29 cellular contexts compared by ENCODE assay signal in the genomic region with DNA sequence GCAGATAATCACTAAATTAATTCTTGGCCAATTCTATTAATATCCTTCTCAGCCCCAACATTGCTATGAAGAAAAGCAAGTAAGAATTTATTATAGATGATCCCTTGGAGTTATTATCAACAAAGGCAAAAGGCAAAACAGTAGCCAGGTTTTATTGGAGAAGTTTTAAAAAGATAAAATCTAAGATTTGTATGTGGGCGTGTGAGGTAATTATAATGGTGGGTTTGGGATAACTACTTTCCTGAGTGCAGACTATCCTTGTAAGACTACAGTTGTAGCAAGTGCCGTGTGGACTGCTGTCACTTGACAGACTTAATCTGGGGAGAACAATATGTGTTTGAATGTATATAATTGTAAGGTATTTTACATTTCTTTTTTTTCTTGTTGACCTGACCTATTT. TPM values are rescaled to one million over a fixed set of nuclear protein-coding genes. Genes with fewer than 3 reads are reported as not detected.
"Had no signal": no experiment of that assay in that cellular context is flagged by ENCODE, and none has a peak within 500 bp of the region (broad histone marks: within the 10 kb centered on the region; RNA-seq: fewer than 3 reads in every experiment).

No MANE protein-coding gene starts in this region.

- H3K4me1 Mint-ChIP-seq: endodermal cell had no signal

- H3K27ac Mint-ChIP-seq: dendritic cell treated with granulocyte-macrophage colony-stimulating factor and Interleukin-4, amounts not matched to agents 40 ng/mL and 50 ng/mL, for 4 days; effector memory CD8-positive, alpha-beta T cell; endodermal cell; naive thymus-derived CD4-positive, alpha-beta T cell had no signal

- H3K4me3 Mint-ChIP-seq: dendritic cell treated with granulocyte-macrophage colony-stimulating factor and Interleukin-4, amounts not matched to agents 40 ng/mL and 50 ng/mL, for 4 days; effector memory CD8-positive, alpha-beta T cell; endodermal cell; naive thymus-derived CD4-positive, alpha-beta T cell had no signal

- H3K9me3 Mint-ChIP-seq: dendritic cell treated with granulocyte-macrophage colony-stimulating factor and Interleukin-4, amounts not matched to agents 40 ng/mL and 50 ng/mL, for 4 days; effector memory CD8-positive, alpha-beta T cell had no signal

- ATAC-seq: effector memory CD8-positive, alpha-beta T cell; esophagus mucosa; gastrocnemius medialis; heart right ventricle; left cardiac atrium; left lung; left ventricle myocardium superior; lower lobe of right lung; naive thymus-derived CD4-positive, alpha-beta T cell had no signal

- H3K27me3 Mint-ChIP-seq: dendritic cell treated with granulocyte-macrophage colony-stimulating factor and Interleukin-4, amounts not matched to agents 40 ng/mL and 50 ng/mL, for 4 days; effector memory CD8-positive, alpha-beta T cell; naive thymus-derived CD4-positive, alpha-beta T cell had no signal

- DNase-seq: colonic mucosa; cortex of kidney; effector CD8-positive, alpha-beta T cell; effector memory CD8-positive, alpha-beta T cell; endodermal cell; erythroblast; esophagus squamous epithelium; foreskin fibroblast; foreskin melanocyte; gastrocnemius medialis; glutamatergic neuron; head of caudate nucleus; heart right ventricle; hippocampal formation; left cardiac atrium; left lung; left ventricle myocardium superior; lower lobe of right lung; mesendoderm; midbrain; naive thymus-derived CD4-positive, alpha-beta T cell had no signal

RNA-seq across cellular contexts. Expression of gene RNF183, which starts 58.6 kb away (rescaled TPM):
- total RNA-seq: dermis microvascular lymphatic vessel endothelial cell; gastrocnemius medialis; glomerular endothelial cell; kidney epithelial cell; left cardiac atrium; left lung; left ventricle myocardium superior; lower lobe of right lung; lung microvascular endothelial cell; mononuclear cell; naive thymus-derived CD4-positive, alpha-beta T cell had no signal
- polyA plus RNA-seq: keratinocyte; naive thymus-derived CD4-positive, alpha-beta T cell had no signal
